In the genomic region with DNA sequence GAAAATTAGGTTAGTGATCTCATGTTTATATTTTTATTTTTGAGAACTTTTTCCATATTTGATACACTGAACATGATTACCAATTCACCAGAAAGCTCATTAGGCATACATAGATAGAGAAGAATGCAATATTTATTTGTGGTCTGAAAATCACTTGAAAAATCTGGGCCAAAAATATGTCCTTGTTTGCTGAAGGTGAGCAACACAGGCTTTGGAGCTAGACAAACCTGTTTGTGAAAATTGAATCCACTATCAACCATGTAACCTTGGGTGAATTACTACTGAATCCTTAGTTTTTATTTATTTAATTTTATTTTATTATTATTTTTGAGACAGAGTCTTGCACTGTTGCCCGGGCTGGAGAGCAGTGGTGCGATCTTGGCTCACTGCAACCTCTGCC, we compare ENCODE assay signal across 37 cellular contexts. TPM values are rescaled to one million over a fixed set of nuclear protein-coding genes. Genes with fewer than 3 reads are reported as not detected.
"Had no signal": no experiment of that assay in that cellular context is flagged by ENCODE, and none has a peak within 500 bp of the region (broad histone marks: within the 10 kb centered on the region; RNA-seq: fewer than 3 reads in every experiment).

No MANE protein-coding gene starts in this region.

- FAIRE-seq: astrocyte had no signal

- ATAC-seq: activated naive CD4-positive, alpha-beta T cell treated with anti-CD3 and anti-CD28 coated beads, Interleukin-2, amount 50 U/mL, for 72 hours; activated naive CD8-positive, alpha-beta T cell treated with anti-CD3 and anti-CD28 coated beads, Interleukin-2, amount 50 U/mL, for 24 hours; activated T-cell treated with anti-CD3 and anti-CD28 coated beads, Interleukin-2, amount 50 U/mL, for 4 hours; activated T-cell treated with anti-CD3 and anti-CD28 coated beads, Interleukin-2, amount 50 U/mL, for 72 hours; activated T-helper 17 cell treated with anti-CD3 and anti-CD28 coated beads, Interleukin-2, amount 50 U/mL, for 72 hours; body of pancreas had no signal

- H3K27me3 ChIP-seq: adrenal gland, ascending aorta, body of pancreas, brain microvascular endothelial cell, breast epithelium, cardiac muscle cell had no signal

- H3K36me3 ChIP-seq: adrenal gland, ascending aorta, brain microvascular endothelial cell, breast epithelium, cardiac muscle cell had no signal

- H3K9me3 ChIP-seq: adrenal gland, ascending aorta, body of pancreas, breast epithelium had no signal

- H3K4me3 ChIP-seq: adrenal gland, ascending aorta, body of pancreas, breast epithelium, cardiac muscle cell had no signal

- H3K4me1 ChIP-seq: adrenal gland, body of pancreas, breast epithelium had no signal

- DNase-seq: activated effector memory CD4-positive, alpha-beta T cell treated with anti-CD3 and anti-CD28 coated beads, Interleukin-2, amount 50 U/mL, for 16 hours; activated effector memory CD4-positive, alpha-beta T cell treated with Interleukin-2 at 50 U/mL for 16 hours; activated gamma-delta T cell; activated gamma-delta T cell treated with Interleukin-2 at 50 U/mL for 16 hours; activated naive CD4-positive, alpha-beta T cell; activated naive CD4-positive, alpha-beta T cell treated with anti-CD3 and anti-CD28 coated beads for 36 hours; activated naive CD4-positive, alpha-beta T cell treated with anti-CD3 and anti-CD28 coated beads, Interleukin-2, amount 10 ng/mL, durations not matched to agents 7 days and 5 days; activated naive CD4-positive, alpha-beta T cell treated with anti-CD3 and anti-CD28 coated beads, Interleukin-2, amount 50 U/mL, for 16 hours; activated naive CD4-positive, alpha-beta T cell treated with Interleukin-2 at 50 U/mL for 16 hours; activated naive CD8-positive, alpha-beta T cell treated with anti-CD3 and anti-CD28 coated beads for 36 hours; activated naive CD8-positive, alpha-beta T cell treated with anti-CD3 and anti-CD28 coated beads, Interleukin-2, amount 10 ng/mL, durations not matched to agents 7 days and 5 days; activated naive CD8-positive, alpha-beta T cell treated with anti-CD3 and anti-CD28 coated beads, Interleukin-2, amount 50 U/mL, for 24 hours; activated T-cell treated with anti-CD3 and anti-CD28 coated beads for 4 hours; activated T-cell treated with anti-CD3 and anti-CD28 coated beads, Interleukin-2, amount 50 U/mL, for 24 hours; activated T-cell treated with anti-CD3 and anti-CD28 coated beads, Interleukin-2, amount 50 U/mL, for 4 hours; activated T-cell treated with anti-CD3 and anti-CD28 coated beads, Interleukin-2, amount 50 U/mL, for 48 hours; activated T-cell treated with anti-CD3 and anti-CD28 coated beads, Interleukin-2, amount 50 U/mL, for 72 hours; adrenal gland; amniotic stem cell; amygdala; anterior cingulate cortex; aorta; body of pancreas; brain microvascular endothelial cell; caudate nucleus; central memory CD4-positive, alpha-beta T cell; cerebellar nuclear complex had no signal

- H3K27ac ChIP-seq: adrenal gland, ascending aorta, body of pancreas, brain microvascular endothelial cell, breast epithelium, cardiac muscle cell had no signal

RNA-seq across cellular contexts. Expression of gene ZSWIM2, which starts 46.5 kb away (rescaled TPM):
- total RNA-seq: activated naive CD4-positive, alpha-beta T cell treated with anti-CD3 and anti-CD28 coated beads for 36 hours; activated naive CD4-positive, alpha-beta T cell treated with anti-CD3 and anti-CD28 coated beads, Interleukin-2, amount 50 U/mL, for 72 hours; activated naive CD8-positive, alpha-beta T cell treated with anti-CD3 and anti-CD28 coated beads for 36 hours; activated naive CD8-positive, alpha-beta T cell treated with anti-CD3 and anti-CD28 coated beads, Interleukin-2, amount 10 ng/mL, durations not matched to agents 7 days and 5 days; activated T-cell treated with anti-CD3 and anti-CD28 coated beads, Interleukin-2, amount 50 U/mL, for 4 hours; activated T-cell treated with anti-CD3 and anti-CD28 coated beads, Interleukin-2, amount 50 U/mL, for 72 hours; activated T-helper 1 cell treated with anti-CD3 and anti-CD28 coated beads, Interleukin-12 subunit alpha, Interleukin-12 subunit beta, Interleukin-2, Interleukin-4 antibody, amounts not matched to agents 30 ng/mL and 10 ng/mL and 1 ng/mL, durations not matched to agents 14 hours and 24 hours and 36 hours; activated T-helper 17 cell treated with anti-CD3 and anti-CD28 coated beads, Interleukin-2, amount 50 U/mL, for 72 hours; activated T-helper 2 cell treated with anti-CD3 and anti-CD28 coated beads, Interferon-gamma antibody, Interleukin-2, Interleukin-4, amounts not matched to agents 10 μg/mL and 5 μg/mL and 100 μg/mL, durations not matched to agents 14 hours and 24 hours and 36 hours; adrenal gland; aorta; ascending aorta; astrocyte; body of pancreas; cardiac muscle cell; cardiac septum; chondrocyte had no signal
